1 cellular context compared by ENCODE assay signal in genomic region chr1:47871799-47872353, GRCh38.
A peak's percentile ranks its signal among the peaks of the same experiment; 100 is the strongest.
TF ChIP-seq lines count a peak whose summit lies in the region.

No MANE protein-coding gene starts in this region.

TF ChIP-seq in HepG2, 621 proteins besides CTCF, POLR2A, EP300 and RAD21 (continued from another document and continues in another):
- peak; percentile 54; the same call in 1 of the 2 replicates for TF ChIP-seq ZNF350 (CRISPR knock-in tag; IDR thresholded peaks at IDR 0.05; ENCODE audit: borderline replicate concordance, low read depth)
- TF ChIP-seq, protein P1, sequence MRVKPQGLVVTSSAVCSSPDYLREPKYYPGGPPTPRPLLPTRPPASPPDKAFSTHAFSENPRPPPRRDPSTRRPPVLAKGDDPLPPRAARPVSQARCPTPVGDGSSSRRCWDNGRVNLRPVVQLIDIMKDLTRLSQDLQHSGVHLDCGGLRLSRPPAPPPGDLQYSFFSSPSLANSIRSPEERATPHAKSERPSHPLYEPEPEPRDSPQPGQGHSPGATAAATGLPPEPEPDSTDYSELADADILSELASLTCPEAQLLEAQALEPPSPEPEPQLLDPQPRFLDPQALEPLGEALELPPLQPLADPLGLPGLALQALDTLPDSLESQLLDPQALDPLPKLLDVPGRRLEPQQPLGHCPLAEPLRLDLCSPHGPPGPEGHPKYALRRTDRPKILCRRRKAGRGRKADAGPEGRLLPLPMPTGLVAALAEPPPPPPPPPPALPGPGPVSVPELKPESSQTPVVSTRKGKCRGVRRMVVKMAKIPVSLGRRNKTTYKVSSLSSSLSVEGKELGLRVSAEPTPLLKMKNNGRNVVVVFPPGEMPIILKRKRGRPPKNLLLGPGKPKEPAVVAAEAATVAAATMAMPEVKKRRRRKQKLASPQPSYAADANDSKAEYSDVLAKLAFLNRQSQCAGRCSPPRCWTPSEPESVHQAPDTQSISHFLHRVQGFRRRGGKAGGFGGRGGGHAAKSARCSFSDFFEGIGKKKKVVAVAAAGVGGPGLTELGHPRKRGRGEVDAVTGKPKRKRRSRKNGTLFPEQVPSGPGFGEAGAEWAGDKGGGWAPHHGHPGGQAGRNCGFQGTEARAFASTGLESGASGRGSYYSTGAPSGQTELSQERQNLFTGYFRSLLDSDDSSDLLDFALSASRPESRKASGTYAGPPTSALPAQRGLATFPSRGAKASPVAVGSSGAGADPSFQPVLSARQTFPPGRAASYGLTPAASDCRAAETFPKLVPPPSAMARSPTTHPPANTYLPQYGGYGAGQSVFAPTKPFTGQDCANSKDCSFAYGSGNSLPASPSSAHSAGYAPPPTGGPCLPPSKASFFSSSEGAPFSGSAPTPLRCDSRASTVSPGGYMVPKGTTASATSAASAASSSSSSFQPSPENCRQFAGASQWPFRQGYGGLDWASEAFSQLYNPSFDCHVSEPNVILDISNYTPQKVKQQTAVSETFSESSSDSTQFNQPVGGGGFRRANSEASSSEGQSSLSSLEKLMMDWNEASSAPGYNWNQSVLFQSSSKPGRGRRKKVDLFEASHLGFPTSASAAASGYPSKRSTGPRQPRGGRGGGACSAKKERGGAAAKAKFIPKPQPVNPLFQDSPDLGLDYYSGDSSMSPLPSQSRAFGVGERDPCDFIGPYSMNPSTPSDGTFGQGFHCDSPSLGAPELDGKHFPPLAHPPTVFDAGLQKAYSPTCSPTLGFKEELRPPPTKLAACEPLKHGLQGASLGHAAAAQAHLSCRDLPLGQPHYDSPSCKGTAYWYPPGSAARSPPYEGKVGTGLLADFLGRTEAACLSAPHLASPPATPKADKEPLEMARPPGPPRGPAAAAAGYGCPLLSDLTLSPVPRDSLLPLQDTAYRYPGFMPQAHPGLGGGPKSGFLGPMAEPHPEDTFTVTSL (CRISPR knock-in tag; IDR thresholded peaks at IDR 0.05; ENCODE audit: borderline replicate concordance) = peak; percentile 49; the same call in 1 of the 2 replicates
- no peak for TF ChIP-seq ZNF30 (CRISPR knock-in tag; IDR thresholded peaks at IDR 0.05)
- TF ChIP-seq ZNF251 (CRISPR knock-in tag; IDR thresholded peaks at IDR 0.05) = no peak
- TF ChIP-seq BRD4 (CRISPR knock-in tag; IDR thresholded peaks at IDR 0.05) = no peak
- no peak for TF ChIP-seq KLF11 (CRISPR knock-in tag; IDR thresholded peaks at IDR 0.05)
- TF ChIP-seq ZNF382 (CRISPR knock-in tag; IDR thresholded peaks at IDR 0.05; ENCODE audit: borderline replicate concordance) = no peak
- no peak for TF ChIP-seq ARHGAP35 (CRISPR knock-in tag; IDR thresholded peaks at IDR 0.05; ENCODE audit: borderline replicate concordance)
- 0 out of 2 replicates have a peak, but pooled peaks have one; percentile 20 for TF ChIP-seq MED1 (CRISPR knock-in tag; IDR thresholded peaks at IDR 0.05)
- 0 out of 2 replicates have a peak, but pooled peaks have one; percentile 5 for TF ChIP-seq FOXA3 (CRISPR knock-in tag; IDR thresholded peaks at IDR 0.05)
- no peak for TF ChIP-seq ATM (IDR thresholded peaks at IDR 0.05; ENCODE audit: borderline replicate concordance)
- TF ChIP-seq MIER2 (CRISPR knock-in tag; IDR thresholded peaks at IDR 0.05) = no peak
- TF ChIP-seq RBFOX2 (IDR thresholded peaks at IDR 0.05; ENCODE audit: low read depth, low read length) = no peak
- TF ChIP-seq ZNF10 (CRISPR knock-in tag; IDR thresholded peaks at IDR 0.05; ENCODE audit: borderline replicate concordance, low read depth) = no peak
- TF ChIP-seq NFATC3 (CRISPR knock-in tag; IDR thresholded peaks at IDR 0.05) = no peak
- TF ChIP-seq, protein P2, sequence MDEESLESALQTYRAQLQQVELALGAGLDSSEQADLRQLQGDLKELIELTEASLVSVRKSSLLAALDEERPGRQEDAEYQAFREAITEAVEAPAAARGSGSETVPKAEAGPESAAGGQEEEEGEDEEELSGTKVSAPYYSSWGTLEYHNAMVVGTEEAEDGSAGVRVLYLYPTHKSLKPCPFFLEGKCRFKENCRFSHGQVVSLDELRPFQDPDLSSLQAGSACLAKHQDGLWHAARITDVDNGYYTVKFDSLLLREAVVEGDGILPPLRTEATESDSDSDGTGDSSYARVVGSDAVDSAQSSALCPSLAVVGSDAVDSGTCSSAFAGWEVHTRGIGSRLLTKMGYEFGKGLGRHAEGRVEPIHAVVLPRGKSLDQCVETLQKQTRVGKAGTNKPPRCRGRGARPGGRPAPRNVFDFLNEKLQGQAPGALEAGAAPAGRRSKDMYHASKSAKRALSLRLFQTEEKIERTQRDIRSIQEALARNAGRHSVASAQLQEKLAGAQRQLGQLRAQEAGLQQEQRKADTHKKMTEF (CRISPR knock-in tag; IDR thresholded peaks at IDR 0.05) = no peak
- TF ChIP-seq ATRX (CRISPR knock-in tag; IDR thresholded peaks at IDR 0.05; ENCODE audit: borderline replicate concordance) = no peak
- TF ChIP-seq MXD4 (CRISPR knock-in tag; IDR thresholded peaks at IDR 0.05) = 0 out of 2 replicates have a peak, but pooled peaks have one; percentile 22
- no peak for TF ChIP-seq HHEX (CRISPR knock-in tag; IDR thresholded peaks at IDR 0.05)
- TF ChIP-seq NR2F6 (IDR thresholded peaks at IDR 0.05) = no peak
- TF ChIP-seq NR2F6 (CRISPR knock-in tag; IDR thresholded peaks at IDR 0.05) = 0 out of 2 replicates have a peak, but pooled peaks have one; percentile 20
- no peak for TF ChIP-seq MAF1 (CRISPR knock-in tag; IDR thresholded peaks at IDR 0.05; ENCODE audit: borderline replicate concordance)
- TF ChIP-seq ZNF333 (CRISPR knock-in tag; IDR thresholded peaks at IDR 0.05; ENCODE audit: borderline replicate concordance) = no peak
- TF ChIP-seq AKAP8 (CRISPR knock-in tag; IDR thresholded peaks at IDR 0.05) = no peak
- peak; percentile 51 for TF ChIP-seq TEAD3 (CRISPR knock-in tag; optimal IDR thresholded peaks at IDR 0.05; ENCODE audit: borderline replicate concordance)
- TF ChIP-seq, protein P3, sequence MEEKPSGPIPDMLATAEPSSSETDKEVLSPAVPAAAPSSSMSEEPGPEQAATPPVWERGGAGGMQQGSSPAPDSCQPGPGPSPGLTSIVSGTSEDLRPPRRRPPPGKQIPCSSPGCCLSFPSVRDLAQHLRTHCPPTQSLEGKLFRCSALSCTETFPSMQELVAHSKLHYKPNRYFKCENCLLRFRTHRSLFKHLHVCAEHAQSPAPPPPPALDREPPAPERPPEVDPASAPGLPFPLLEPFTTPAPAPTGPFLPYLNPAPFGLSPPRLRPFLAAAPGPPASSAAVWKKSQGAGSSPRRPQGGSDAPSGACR (CRISPR knock-in tag; IDR thresholded peaks at IDR 0.05) = no peak
- TF ChIP-seq HMGXB4 (CRISPR knock-in tag; IDR thresholded peaks at IDR 0.05; ENCODE audit: borderline replicate concordance in 1 of 2, low read depth in 1 of 2) = no peak
- no peak for TF ChIP-seq JDP2 (CRISPR knock-in tag; IDR thresholded peaks at IDR 0.05; ENCODE audit: borderline replicate concordance)
- no peak for TF ChIP-seq ZNF878 (CRISPR knock-in tag; IDR thresholded peaks at IDR 0.05)
- TF ChIP-seq ATF7 (IDR thresholded peaks at IDR 0.05) = no peak
- TF ChIP-seq ATF7 (CRISPR knock-in tag; IDR thresholded peaks at IDR 0.05) = no peak
- TF ChIP-seq ZNF75D (CRISPR knock-in tag; IDR thresholded peaks at IDR 0.05; ENCODE audit: borderline replicate concordance) = no peak
- no peak for TF ChIP-seq TCF7 (IDR thresholded peaks at IDR 0.05; ENCODE audit: low read depth)
- TF ChIP-seq, protein P4, sequence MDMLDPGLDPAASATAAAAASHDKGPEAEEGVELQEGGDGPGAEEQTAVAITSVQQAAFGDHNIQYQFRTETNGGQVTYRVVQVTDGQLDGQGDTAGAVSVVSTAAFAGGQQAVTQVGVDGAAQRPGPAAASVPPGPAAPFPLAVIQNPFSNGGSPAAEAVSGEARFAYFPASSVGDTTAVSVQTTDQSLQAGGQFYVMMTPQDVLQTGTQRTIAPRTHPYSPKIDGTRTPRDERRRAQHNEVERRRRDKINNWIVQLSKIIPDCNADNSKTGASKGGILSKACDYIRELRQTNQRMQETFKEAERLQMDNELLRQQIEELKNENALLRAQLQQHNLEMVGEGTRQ (IDR thresholded peaks at IDR 0.05; ENCODE audit: low read depth, low read length) = no peak
- TF ChIP-seq, protein P4 (CRISPR knock-in tag; IDR thresholded peaks at IDR 0.05; ENCODE audit: borderline replicate concordance) = no peak
- TF ChIP-seq, protein P5, sequence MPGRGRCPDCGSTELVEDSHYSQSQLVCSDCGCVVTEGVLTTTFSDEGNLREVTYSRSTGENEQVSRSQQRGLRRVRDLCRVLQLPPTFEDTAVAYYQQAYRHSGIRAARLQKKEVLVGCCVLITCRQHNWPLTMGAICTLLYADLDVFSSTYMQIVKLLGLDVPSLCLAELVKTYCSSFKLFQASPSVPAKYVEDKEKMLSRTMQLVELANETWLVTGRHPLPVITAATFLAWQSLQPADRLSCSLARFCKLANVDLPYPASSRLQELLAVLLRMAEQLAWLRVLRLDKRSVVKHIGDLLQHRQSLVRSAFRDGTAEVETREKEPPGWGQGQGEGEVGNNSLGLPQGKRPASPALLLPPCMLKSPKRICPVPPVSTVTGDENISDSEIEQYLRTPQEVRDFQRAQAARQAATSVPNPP (CRISPR knock-in tag; IDR thresholded peaks at IDR 0.05) = no peak
- no peak for TF ChIP-seq TSC22D2 (CRISPR knock-in tag; IDR thresholded peaks at IDR 0.05; ENCODE audit: borderline replicate concordance)
- TF ChIP-seq ZNF576 (CRISPR knock-in tag; IDR thresholded peaks at IDR 0.05) = no peak
- TF ChIP-seq, protein P6, sequence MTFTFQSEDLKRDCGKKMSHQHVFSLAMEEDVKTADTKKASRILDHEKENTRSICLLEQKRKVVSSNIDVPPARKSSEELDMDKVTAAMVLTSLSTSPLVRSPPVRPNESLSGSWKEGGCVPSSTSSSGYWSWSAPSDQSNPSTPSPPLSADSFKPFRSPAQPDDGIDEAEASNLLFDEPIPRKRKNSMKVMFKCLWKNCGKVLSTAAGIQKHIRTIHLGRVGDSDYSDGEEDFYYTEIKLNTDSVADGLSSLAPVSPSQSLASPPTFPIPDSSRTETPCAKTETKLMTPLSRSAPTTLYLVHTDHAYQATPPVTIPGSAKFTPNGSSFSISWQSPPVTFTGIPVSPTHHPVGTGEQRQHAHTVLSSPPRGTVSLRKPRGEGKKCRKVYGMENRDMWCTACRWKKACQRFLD (CRISPR knock-in tag; IDR thresholded peaks at IDR 0.05; ENCODE audit: borderline replicate concordance) = no peak
- TF ChIP-seq, protein P7, sequence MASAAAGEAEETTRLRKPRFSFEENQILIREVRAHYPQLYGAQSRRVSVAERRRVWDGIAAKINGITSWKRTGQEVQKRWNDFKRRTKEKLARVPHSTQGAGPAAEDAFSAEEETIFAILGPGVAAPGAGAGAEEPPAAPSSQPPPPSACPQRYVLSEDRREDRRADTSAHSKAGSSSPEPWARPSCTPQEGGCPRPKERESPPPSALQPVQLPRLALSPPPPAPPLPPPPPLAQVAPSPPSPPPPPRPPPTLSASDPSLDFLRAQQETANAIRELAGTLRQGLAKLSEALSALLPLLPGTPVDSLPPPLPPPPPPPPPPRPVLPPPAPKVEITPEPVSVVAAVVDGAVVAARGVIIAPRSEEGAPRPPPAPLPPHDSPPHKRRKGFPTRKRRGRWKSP (CRISPR knock-in tag; IDR thresholded peaks at IDR 0.05) = no peak
- TF ChIP-seq IRX3 (CRISPR knock-in tag; IDR thresholded peaks at IDR 0.05; ENCODE audit: borderline replicate concordance, low read depth) = no peak
- no peak for TF ChIP-seq PCBP1 (IDR thresholded peaks at IDR 0.05; ENCODE audit: borderline replicate concordance, low read depth, low read length)
- TF ChIP-seq DNMT1 (CRISPR knock-in tag; IDR thresholded peaks at IDR 0.05) = no peak
- TF ChIP-seq ZNF235 (CRISPR knock-in tag; IDR thresholded peaks at IDR 0.05; ENCODE audit: borderline replicate concordance) = no peak
- no peak for TF ChIP-seq TOPORS (CRISPR knock-in tag; IDR thresholded peaks at IDR 0.05)
- TF ChIP-seq PHB2 (IDR thresholded peaks at IDR 0.05; ENCODE audit: partially characterized antibody) = no peak
- no peak for TF ChIP-seq ZNF639 (CRISPR knock-in tag; conservative IDR thresholded peaks at IDR 0.05)
- TF ChIP-seq YEATS4 (CRISPR knock-in tag; IDR thresholded peaks at IDR 0.05; ENCODE audit: borderline replicate concordance) = no peak
- no peak for TF ChIP-seq ZSCAN25 (CRISPR knock-in tag; IDR thresholded peaks at IDR 0.05)
- 0 out of 2 replicates have a peak, but pooled peaks have one; percentile 41 for TF ChIP-seq HDAC1 (CRISPR knock-in tag; IDR thresholded peaks at IDR 0.05)
- TF ChIP-seq SKI (IDR thresholded peaks at IDR 0.05; ENCODE audit: partially characterized antibody) = no peak
- TF ChIP-seq ZNF230 (CRISPR knock-in tag; IDR thresholded peaks at IDR 0.05) = no peak
- TF ChIP-seq HNF4A (CRISPR knock-in tag; IDR thresholded peaks at IDR 0.05) = peak; percentile 15; the same call in 1 of the 2 replicates
- TF ChIP-seq ZNF615 (CRISPR knock-in tag; IDR thresholded peaks at IDR 0.05; ENCODE audit: borderline replicate concordance) = no peak
- TF ChIP-seq ZNF34 (CRISPR knock-in tag; IDR thresholded peaks at IDR 0.05; ENCODE audit: borderline replicate concordance) = no peak
